In the genomic region with DNA sequence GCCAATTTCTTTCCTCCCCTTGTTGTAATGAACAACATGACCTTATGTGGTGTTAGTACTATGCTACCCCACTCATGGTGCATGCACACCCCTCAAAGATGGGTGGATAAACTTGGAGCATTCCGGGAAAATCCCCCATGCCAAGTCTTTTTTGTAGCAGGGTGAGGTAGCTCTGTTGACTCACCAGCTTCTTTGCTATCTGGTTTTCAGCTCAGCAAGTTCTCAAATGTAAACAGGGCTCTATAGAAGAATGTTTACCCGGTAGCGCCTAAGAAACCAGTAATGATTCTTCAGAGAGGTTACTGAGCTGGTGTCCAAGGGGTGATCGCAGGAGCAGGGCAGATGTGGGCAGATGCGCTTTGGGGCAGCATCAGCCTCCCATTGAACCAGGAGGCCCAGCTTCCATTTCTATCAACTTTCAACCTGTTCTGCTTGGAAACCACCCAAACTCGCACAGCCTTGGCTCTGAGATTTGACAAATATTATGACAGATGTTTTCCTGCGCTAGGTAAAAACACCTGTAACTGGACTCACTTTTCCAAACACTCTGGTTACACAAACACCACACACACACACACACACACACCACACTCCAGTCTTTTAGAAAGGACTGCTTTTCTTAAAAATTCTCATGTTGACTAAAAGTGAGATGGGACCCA, we compare ENCODE assay signal across 1 cellular context.
TF ChIP-seq lines count a peak whose summit lies in the region.

No MANE protein-coding gene starts in this region.

TF ChIP-seq in IMR-90, 13 proteins besides CTCF, POLR2A, EP300 and RAD21:
- TF ChIP-seq FOS (IDR thresholded peaks at IDR 0.05; ENCODE audit: low read depth, low read length): peak; percentile 56; the same call in 1 of the 2 replicates
- TF ChIP-seq RCOR1 (IDR thresholded peaks at IDR 0.05; ENCODE audit: insufficient replicate concordance, low read length): peak; percentile 39
- TF ChIP-seq, protein P1, sequence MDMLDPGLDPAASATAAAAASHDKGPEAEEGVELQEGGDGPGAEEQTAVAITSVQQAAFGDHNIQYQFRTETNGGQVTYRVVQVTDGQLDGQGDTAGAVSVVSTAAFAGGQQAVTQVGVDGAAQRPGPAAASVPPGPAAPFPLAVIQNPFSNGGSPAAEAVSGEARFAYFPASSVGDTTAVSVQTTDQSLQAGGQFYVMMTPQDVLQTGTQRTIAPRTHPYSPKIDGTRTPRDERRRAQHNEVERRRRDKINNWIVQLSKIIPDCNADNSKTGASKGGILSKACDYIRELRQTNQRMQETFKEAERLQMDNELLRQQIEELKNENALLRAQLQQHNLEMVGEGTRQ (IDR thresholded peaks at IDR 0.05; ENCODE audit: low read depth, low read length): no peak
- TF ChIP-seq BHLHE40 (IDR thresholded peaks at IDR 0.05; ENCODE audit: low read depth, low read length): peak; percentile 26; the same call in 1 of the 2 replicates
